Comparison of ENCODE assay signal across 22 cellular contexts in the genomic region with DNA sequence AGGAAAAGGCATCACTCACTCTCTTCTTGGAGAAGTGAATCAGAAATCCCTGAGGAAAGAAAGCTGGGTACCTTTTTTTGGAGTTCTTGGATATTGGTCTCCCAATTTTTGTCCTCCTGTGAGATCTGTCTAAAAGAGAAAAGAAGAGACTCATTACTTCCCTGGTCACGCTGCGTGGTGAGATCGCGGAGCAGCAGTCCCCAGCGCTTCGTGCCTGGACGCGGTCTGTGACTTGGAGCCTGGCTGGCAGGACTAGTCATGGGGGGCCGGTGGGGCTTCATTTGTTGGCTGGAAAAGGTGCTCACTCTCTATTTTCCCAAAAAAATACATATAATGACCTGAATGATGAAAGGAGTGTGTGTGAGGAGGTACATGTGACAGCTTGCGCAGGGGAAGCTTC.
DNase-seq lines count a peak whose midpoint lies in the region; FAIRE-seq and TF ChIP-seq lines count a peak whose summit lies in the region.
"Had no signal": no experiment of that assay in that cellular context is flagged by ENCODE, and none has a peak within 500 bp of the region (broad histone marks: within the 10 kb centered on the region; RNA-seq: fewer than 3 reads in every experiment).

No MANE protein-coding gene starts in this region.

- H3K27me3 ChIP-seq in BLaER1 treated with 17β-estradiol and CSF1 and Interleukin-3, amounts not matched to agents 10 nM and 100 nM, result no peaks in the 10 kb centered on the region
- H3K27me3 ChIP-seq in endodermal cell (ENCODE audit: control insufficient read depth, insufficient read depth, low read length, poor library complexity, severe bottlenecking) (no peaks in the 10 kb centered on the region), Karpas-422 (ENCODE audit: low read length) (no peaks in the 10 kb centered on the region)

- H3K9me3 ChIP-seq in BLaER1 treated with 17β-estradiol and CSF1 and Interleukin-3, amounts not matched to agents 10 nM and 100 nM (replicated peaks in 1 of 11), result peaks cover 0 to 6% (median 0%) of the 10 kb centered on the region in 11 experiments; a peak in 5 of 22 replicates
- no peaks in the 10 kb centered on the region for H3K9me3 ChIP-seq in endodermal cell (ENCODE audit: control insufficient read depth, low read length)
- H3K9me3 ChIP-seq in kidney (ENCODE audit: control insufficient read depth in 1 of 2, low read length in 2 of 2), result no peaks in the 10 kb centered on the region
- H3K9me3 ChIP-seq in Karpas-422 (ENCODE audit: low read length), result no peaks in the 10 kb centered on the region; the same call in 1 of the 2 replicates
- H3K9me3 ChIP-seq: A549, BE2C, Caco-2 had no signal

- H3K4me3 Mint-ChIP-seq in endodermal cell (no peak overlapping the region), nephron (no peak overlapping the region)
- H3K4me3 Mint-ChIP-seq: CD4-positive, CD25-positive, alpha-beta regulatory T cell; CD8-positive, alpha-beta T cell had no signal

- no peaks in the 10 kb centered on the region for H3K9me2 ChIP-seq in Karpas-422 (replicated peaks; ENCODE audit: insufficient read depth, low read length)

- H3K27ac ChIP-seq in BLaER1 treated with 17β-estradiol and CSF1 and Interleukin-3, amounts not matched to agents 10 nM and 100 nM, result no peak overlapping the region
- H3K27ac ChIP-seq in endodermal cell (ENCODE audit: low read depth, low read length), result no peak overlapping the region
- no peak overlapping the region for H3K27ac ChIP-seq in kidney (ENCODE audit: low read depth in 2 of 2, low read length in 2 of 2)
- no peak overlapping the region for H3K27ac ChIP-seq in Karpas-422 (ENCODE audit: low read length)
- H3K27ac ChIP-seq: A549, C4-2B had no signal

- H3K4me3 ChIP-seq in BLaER1 treated with 17β-estradiol and CSF1 and Interleukin-3, amounts not matched to agents 10 nM and 100 nM, result no peak overlapping the region
- no peak overlapping the region for H3K4me3 ChIP-seq in endodermal cell (ENCODE audit: low read length)
- H3K4me3 ChIP-seq in kidney (ENCODE audit: low read length in 2 of 2), result no peak overlapping the region
- no peak overlapping the region for H3K4me3 ChIP-seq in Karpas-422 (ENCODE audit: low read length)
- H3K4me3 ChIP-seq: A549 had no signal

- H3K36me3 ChIP-seq in BLaER1 treated with 17β-estradiol and CSF1 and Interleukin-3, amounts not matched to agents 10 nM and 100 nM, result no peaks in the 10 kb centered on the region
- no peaks in the 10 kb centered on the region for H3K36me3 ChIP-seq in endodermal cell (ENCODE audit: control insufficient read depth, insufficient read depth, low read length)
- no peaks in the 10 kb centered on the region for H3K36me3 ChIP-seq in kidney (ENCODE audit: control insufficient read depth in 1 of 2, insufficient read depth in 2 of 2, low read length in 2 of 2)
- no peaks in the 10 kb centered on the region for H3K36me3 ChIP-seq in Karpas-422 (ENCODE audit: insufficient read depth, low read length)
- H3K36me3 ChIP-seq: BE2C had no signal

- intact Hi-C loops in kidney (cut with DNase I), result no loop called here

- H2AFZ ChIP-seq in Karpas-422 (ENCODE audit: low read length), result no peak overlapping the region

- H3K9me3 Mint-ChIP-seq in endodermal cell (no peaks in the 10 kb centered on the region), nephron (no peaks in the 10 kb centered on the region)
- H3K9me3 Mint-ChIP-seq: CD4-positive, CD25-positive, alpha-beta regulatory T cell; CD8-positive, alpha-beta T cell had no signal

- no peak for FAIRE-seq in kidney (lab: Jason Lieb, UNC)
- FAIRE-seq: A549, G401.6, GM12892, H1 had no signal

- H3K79me2 ChIP-seq in Karpas-422 (ENCODE audit: low read length), result no peaks in the 10 kb centered on the region

- no peaks in the 10 kb centered on the region for H3K36me3 Mint-ChIP-seq in endodermal cell (ENCODE audit: low read depth)
- H3K36me3 Mint-ChIP-seq in nephron (ENCODE audit: low read depth), result no peaks in the 10 kb centered on the region
- H3K36me3 Mint-ChIP-seq: CD4-positive, CD25-positive, alpha-beta regulatory T cell; CD8-positive, alpha-beta T cell had no signal

- H3K27ac Mint-ChIP-seq in endodermal cell (no peak overlapping the region), nephron (peak overlapping the region; percentile 5 to 56 (median 29))
- H3K27ac Mint-ChIP-seq: CD4-positive, CD25-positive, alpha-beta regulatory T cell; CD8-positive, alpha-beta T cell had no signal

- H3K4me1 ChIP-seq in BLaER1 treated with 17β-estradiol and CSF1 and Interleukin-3, amounts not matched to agents 10 nM and 100 nM, result peaks cover 19 to 58% (median 52%) of the 10 kb centered on the region in 10 experiments
- no peaks in the 10 kb centered on the region for H3K4me1 ChIP-seq in endodermal cell (ENCODE audit: control insufficient read depth, insufficient read depth, low read length)
- no peaks in the 10 kb centered on the region for H3K4me1 ChIP-seq in kidney (ENCODE audit: control insufficient read depth in 1 of 2, insufficient read depth in 1 of 2, low read depth in 1 of 2, low read length in 2 of 2)
- no peaks in the 10 kb centered on the region for H3K4me1 ChIP-seq in Karpas-422 (ENCODE audit: low read length)
- H3K4me1 ChIP-seq: A549, BE2C, Caco-2 had no signal

- no peaks in the 10 kb centered on the region for H4K20me1 ChIP-seq in BLaER1 treated with 17β-estradiol and CSF1 and Interleukin-3, amounts not matched to agents 10 nM and 100 nM
- H4K20me1 ChIP-seq in Karpas-422 (ENCODE audit: insufficient read depth, low read depth, low read length), result no peaks in the 10 kb centered on the region

- no peaks in the 10 kb centered on the region for H3K27me3 Mint-ChIP-seq in endodermal cell (ENCODE audit: insufficient read depth)
- peaks cover 15% of the 10 kb centered on the region for H3K27me3 Mint-ChIP-seq in nephron (ENCODE audit: low read depth)
- H3K27me3 Mint-ChIP-seq: CD4-positive, CD25-positive, alpha-beta regulatory T cell had no signal

- no peak for TF ChIP-seq CTCF in endodermal cell (conservative IDR thresholded peaks at IDR 0.05)
- no peak for TF ChIP-seq CTCF in nephron (IDR thresholded peaks at IDR 0.05; ENCODE audit: unreplicated experiment in 3 of 3)
- TF ChIP-seq CTCF in kidney (IDR thresholded peaks at IDR 0.05; ENCODE audit: borderline replicate concordance, extremely low read depth, insufficient read depth), result no peak

- WGBS in endodermal cell (ENCODE audit: insufficient coverage in 1 of 2, insufficient read length in 1 of 2), 2 experiments, result 95% methylated on average over 10 of the region's 10 CpGs; no CpG with 5 or more reads in 1 of the 2 experiments

- H3K4me1 Mint-ChIP-seq in endodermal cell (no peaks in the 10 kb centered on the region), nephron (peaks cover 13% of the 10 kb centered on the region)
- H3K4me1 Mint-ChIP-seq: CD4-positive, CD25-positive, alpha-beta regulatory T cell had no signal

- DNase-seq in endodermal cell (peak; percentile 12), kidney (no peak), KG1 (lab: John Stamatoyannopoulos, UW) (no peak), Karpas-422 (no peak)
- DNase-seq: 8988T; ACHN; AML-193; BE2C; Caco-2; CD4-positive, CD25-positive, alpha-beta regulatory T cell; CD8-positive, alpha-beta T cell; DMS153; DND-41; H7; HCEC 1CT had no signal

- H3K4me2 ChIP-seq in BLaER1 treated with 17β-estradiol and CSF1 and Interleukin-3, amounts not matched to agents 10 nM and 100 nM, result peak overlapping the region in 10 of 11 experiments; percentile 4 to 73 (median 52); a peak in 17 of 22 replicates
- no peak overlapping the region for H3K4me2 ChIP-seq in Karpas-422 (ENCODE audit: low read depth, low read length, poor library complexity, severe bottlenecking)
- H3K4me2 ChIP-seq: A549 had no signal

- 0 out of 22 replicates have a peak overlapping the region, but pooled peaks of 1 of the 11 experiments have one; percentile 10 for H3K9ac ChIP-seq in BLaER1 treated with 17β-estradiol and CSF1 and Interleukin-3, amounts not matched to agents 10 nM and 100 nM
- H3K9ac ChIP-seq in endodermal cell (ENCODE audit: extremely low read depth, low read length, poor library complexity, severe bottlenecking), result no peak overlapping the region
- no peak overlapping the region for H3K9ac ChIP-seq in kidney (ENCODE audit: low read length in 2 of 2)
- H3K9ac ChIP-seq in Karpas-422 (ENCODE audit: low read length), result no peak overlapping the region
